Comparison of ENCODE assay signal across 1 cellular context in genomic region chr5:143133721-143134120, GRCh38.
TF ChIP-seq lines count a peak whose summit lies in the region.

No MANE protein-coding gene starts in this region.

TF ChIP-seq in K562, 482 proteins besides CTCF, POLR2A, EP300 and RAD21 (continued from another document):
- TF ChIP-seq HDAC6 (IDR thresholded peaks at IDR 0.05; ENCODE audit: low read depth, low read length) (no peak), CSDE1 (IDR thresholded peaks at IDR 0.05) (no peak), NONO (IDR thresholded peaks at IDR 0.05; ENCODE audit: low read depth in 2 of 2, low read length in 1 of 2) (no peak), MTF1 (CRISPR knock-in tag; IDR thresholded peaks at IDR 0.05; ENCODE audit: borderline replicate concordance) (no peak), CBFA2T2 (conservative IDR thresholded peaks at IDR 0.05) (no peak), SLC30A9 (CRISPR knock-in tag; IDR thresholded peaks at IDR 0.05) (no peak), ZNF274 (IDR thresholded peaks at IDR 0.05; ENCODE audit: borderline replicate concordance, low read depth, low read length) (no peak), MYNN (IDR thresholded peaks at IDR 0.05) (no peak), MYNN (CRISPR knock-in tag; IDR thresholded peaks at IDR 0.05) (no peak), ZNF778 (CRISPR knock-in tag; IDR thresholded peaks at IDR 0.05) (no peak), ZBTB43 (CRISPR knock-in tag; IDR thresholded peaks at IDR 0.05) (no peak)
